Comparison of ENCODE assay signal across 21 cellular contexts in the genomic region with DNA sequence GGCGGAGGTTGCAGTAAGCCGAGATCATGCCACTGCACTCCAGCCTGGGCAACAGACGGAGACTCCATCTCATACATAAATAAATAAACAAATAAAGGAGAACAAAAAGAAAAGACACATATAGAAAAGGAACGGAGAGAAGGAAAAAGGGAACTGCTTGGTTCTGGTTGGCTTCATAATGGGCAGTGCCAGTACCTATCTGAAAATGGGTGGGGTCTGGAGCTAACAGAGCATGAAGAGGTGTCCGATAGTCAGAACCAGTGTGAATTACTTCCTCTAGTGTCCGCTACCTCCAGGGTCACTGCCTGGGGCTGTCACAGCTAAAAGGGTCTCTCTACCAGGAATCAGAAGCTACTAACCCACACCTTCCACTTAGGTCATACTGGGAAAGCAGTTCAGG.
"Had no signal": no experiment of that assay in that cellular context is flagged by ENCODE, and none has a peak within 500 bp of the region (broad histone marks: within the 10 kb centered on the region; RNA-seq: fewer than 3 reads in every experiment).

No MANE protein-coding gene starts in this region.

- H3K27ac ChIP-seq: body of pancreas, cardiac muscle cell, epithelial cell of prostate, lower lobe of right lung, parathyroid adenoma, right lobe of liver, skin epidermis, transverse colon, VCaP had no signal

- ATAC-seq: activated CD8-positive, alpha-beta T cell treated with anti-CD3 and anti-CD28 coated beads, Interleukin-2, amount 10 ng/mL, durations not matched to agents 7 days and 5 days; body of pancreas; left colon; lower lobe of right lung; right lobe of liver; stimulated activated effector memory CD8-positive, alpha-beta T cell treated with anti-CD3 and anti-CD28 coated beads, Interleukin-12 subunit alpha, Interleukin-12 subunit beta, amount 100 ng/mL, for 72 hours had no signal

- H3K4me1 Mint-ChIP-seq: activated naive CD4-positive, alpha-beta T cell treated with anti-CD3 and anti-CD28 coated beads, Interleukin-2, amount 50 U/mL, for 24 hours; stimulated activated effector memory CD8-positive, alpha-beta T cell treated with anti-CD3 and anti-CD28 coated beads, Interleukin-12 subunit alpha, Interleukin-12 subunit beta, amount 100 ng/mL, for 72 hours had no signal

- H3K9me3 Mint-ChIP-seq: activated naive CD4-positive, alpha-beta T cell treated with anti-CD3 and anti-CD28 coated beads, Interleukin-2, amount 50 U/mL, for 24 hours; stimulated activated effector memory CD8-positive, alpha-beta T cell treated with anti-CD3 and anti-CD28 coated beads, Interleukin-12 subunit alpha, Interleukin-12 subunit beta, amount 100 ng/mL, for 72 hours; T-helper 2 cell treated with Interferon-gamma antibody and Interleukin-4, amounts not matched to agents 5 μg/mL and 100 μg/mL, for 36 hours had no signal

- H3K4me3 Mint-ChIP-seq: activated CD8-positive, alpha-beta T cell treated with anti-CD3 and anti-CD28 coated beads, Interleukin-2, amount 10 ng/mL, durations not matched to agents 7 days and 5 days; activated naive CD4-positive, alpha-beta T cell treated with anti-CD3 and anti-CD28 coated beads, Interleukin-2, amount 50 U/mL, for 24 hours; stimulated activated effector memory CD8-positive, alpha-beta T cell treated with anti-CD3 and anti-CD28 coated beads, Interleukin-12 subunit alpha, Interleukin-12 subunit beta, amount 100 ng/mL, for 72 hours; T-helper 2 cell treated with Interferon-gamma antibody and Interleukin-4, amounts not matched to agents 5 μg/mL and 100 μg/mL, for 36 hours had no signal

- DNase-seq: activated CD4-positive, alpha-beta T cell treated with anti-CD3 and anti-CD28 coated beads, Interleukin-2, amount 50 U/mL, for 1 hour; activated CD4-positive, CD25-positive, alpha-beta regulatory T cell treated with anti-CD3 and anti-CD28 coated beads, Interleukin-2, amount 50 U/mL, for 72 hours; activated CD8-positive, alpha-beta T cell treated with anti-CD3 and anti-CD28 coated beads, Interleukin-2, amount 10 ng/mL, durations not matched to agents 7 days and 5 days; activated gamma-delta T cell treated with Interleukin-2 at 50 U/mL for 16 hours; anterior cingulate cortex; body of pancreas; left colon; lower lobe of right lung; midbrain; nucleus accumbens; right lobe of liver; stimulated activated CD4-positive, alpha-beta T cell treated with anti-CD3 and anti-CD28 coated beads, Interleukin-1b, Interleukin-23, amount 100 ng/mL, for 48 hours; transverse colon had no signal

- H3K27ac Mint-ChIP-seq: activated CD8-positive, alpha-beta T cell treated with anti-CD3 and anti-CD28 coated beads, Interleukin-2, amount 10 ng/mL, durations not matched to agents 7 days and 5 days; activated naive CD4-positive, alpha-beta T cell treated with anti-CD3 and anti-CD28 coated beads, Interleukin-2, amount 50 U/mL, for 24 hours; stimulated activated effector memory CD8-positive, alpha-beta T cell treated with anti-CD3 and anti-CD28 coated beads, Interleukin-12 subunit alpha, Interleukin-12 subunit beta, amount 100 ng/mL, for 72 hours; T-helper 2 cell treated with Interferon-gamma antibody and Interleukin-4, amounts not matched to agents 5 μg/mL and 100 μg/mL, for 36 hours had no signal
